ENCODE assay signal across 1 cellular context in genomic region chr6:56642366-56643261, GRCh38.
TF ChIP-seq lines count a peak whose summit lies in the region.

DST (minus strand) TSS chr6:56642889.

TF ChIP-seq in GM12878, 131 proteins besides CTCF, POLR2A, EP300 and RAD21 (continued from another document):
- no peak for TF ChIP-seq BCL11A (IDR thresholded peaks at IDR 0.05; ENCODE audit: low read depth, low read length)
- TF ChIP-seq RELB (IDR thresholded peaks at IDR 0.05; ENCODE audit: low read depth): no peak
- TF ChIP-seq SIN3A (IDR thresholded peaks at IDR 0.05; ENCODE audit: low read depth, low read length): no peak
- TF ChIP-seq PKNOX1 (IDR thresholded peaks at IDR 0.05): no peak
